Comparison of ENCODE assay signal across 11 cellular contexts in genomic region chr3:112084980-112085697, GRCh38. TPM values are rescaled to one million over a fixed set of nuclear protein-coding genes. Genes with fewer than 3 reads are reported as not detected.
DNase-seq lines count a peak whose midpoint lies in the region; ATAC-seq, FAIRE-seq and TF ChIP-seq lines count a peak whose summit lies in the region.
"Had no signal": no experiment of that assay in that cellular context is flagged by ENCODE, and none has a peak within 500 bp of the region (broad histone marks: within the 10 kb centered on the region; RNA-seq: fewer than 3 reads in every experiment).

No MANE protein-coding gene starts in this region.

- POLR2A ChIA-PET in naive thymus-derived CD8-positive, alpha-beta T cell (lab: Charles Lee) = interaction anchor here (0.6 kb wide), 1 partner anchor 13 kb away, joined by 3 read pairs; no protein-coding TSS in a partner anchor

- no peaks in the 10 kb centered on the region for H3K36me3 ChIP-seq in DOHH2 (ENCODE audit: control insufficient read depth, low read length)
- H3K36me3 ChIP-seq in HUES64 (ENCODE audit: insufficient read depth, low read length) = no peaks in the 10 kb centered on the region
- no peaks in the 10 kb centered on the region for H3K36me3 ChIP-seq in astrocyte (ENCODE audit: insufficient read depth, low read length)
- H3K36me3 ChIP-seq: SJCRH30 had no signal

- H3K4me1 Mint-ChIP-seq in astrocyte (ENCODE audit: low read depth, unreplicated experiment) = peaks cover 16% of the 10 kb centered on the region
- H3K4me1 Mint-ChIP-seq in naive thymus-derived CD8-positive, alpha-beta T cell = peaks cover 11 to 24% (median 15%) of the 10 kb centered on the region in 4 donors

- H3K4me1 ChIP-seq in DOHH2 (ENCODE audit: control insufficient read depth, low read length) (peaks cover 41% of the 10 kb centered on the region), HUES64 (ENCODE audit: insufficient read depth, low read length) (peaks cover 18% of the 10 kb centered on the region), astrocyte (ENCODE audit: insufficient read depth, low read length) (peaks cover 14% of the 10 kb centered on the region)

- H3K9me2 ChIP-seq in DOHH2 (replicated peaks; ENCODE audit: control insufficient read depth, low read length) = no peaks in the 10 kb centered on the region

- H3K27me3 ChIP-seq in DOHH2 (ENCODE audit: control insufficient read depth, low read length) (no peaks in the 10 kb centered on the region), HUES64 (ENCODE audit: insufficient read depth, low read length) (peaks cover 20% of the 10 kb centered on the region), astrocyte (ENCODE audit: insufficient read depth, low read length) (no peaks in the 10 kb centered on the region)
- H3K27me3 ChIP-seq: SJCRH30 had no signal

- H3K36me3 Mint-ChIP-seq in astrocyte (ENCODE audit: low read depth, unreplicated experiment) = peaks cover 6% of the 10 kb centered on the region
- H3K36me3 Mint-ChIP-seq in naive thymus-derived CD8-positive, alpha-beta T cell = no peaks in the 10 kb centered on the region

- H3K4me2 ChIP-seq in DOHH2 (ENCODE audit: low read length) (peak overlapping the region; percentile 92; the same call in 1 of the 2 replicates), astrocyte (ENCODE audit: low read length) (peak overlapping the region; percentile 85)

- no peak for FAIRE-seq in astrocyte (lab: Jason Lieb, UNC)
- FAIRE-seq: endometrium, islet of Langerhans had no signal

- H3K27ac Mint-ChIP-seq in astrocyte (ENCODE audit: unreplicated experiment) = peak overlapping the region; percentile 44
- peak overlapping the region in 6 of 10 donors; percentile 12 to 78 (median 42) for H3K27ac Mint-ChIP-seq in naive thymus-derived CD8-positive, alpha-beta T cell

- no peaks in the 10 kb centered on the region for H3K27me3 Mint-ChIP-seq in astrocyte (ENCODE audit: low read depth, unreplicated experiment)
- peaks cover 0 to 20% (median 9%) of the 10 kb centered on the region in 5 donors for H3K27me3 Mint-ChIP-seq in naive thymus-derived CD8-positive, alpha-beta T cell

- H3K4me3 Mint-ChIP-seq in astrocyte (ENCODE audit: unreplicated experiment) = peak overlapping the region; percentile 99
- H3K4me3 Mint-ChIP-seq in naive thymus-derived CD8-positive, alpha-beta T cell = peak overlapping the region; percentile 79 to 90 (median 85)

- H4K20me1 ChIP-seq in DOHH2 (ENCODE audit: control insufficient read depth, insufficient read depth, low read depth, low read length) = no peaks in the 10 kb centered on the region
- H4K20me1 ChIP-seq in astrocyte (ENCODE audit: insufficient read depth, low read length) = peaks cover 12% of the 10 kb centered on the region

- no peak overlapping the region for H2AFZ ChIP-seq in astrocyte (ENCODE audit: low read depth, low read length)

- H3K79me2 ChIP-seq in DOHH2 (ENCODE audit: control insufficient read depth, low read length) (peaks cover 23% of the 10 kb centered on the region), astrocyte (ENCODE audit: insufficient read depth, low read length) (peaks cover 30% of the 10 kb centered on the region)

- TF ChIP-seq CTCF in DOHH2 (IDR thresholded peaks at IDR 0.05; ENCODE audit: low read depth, low read length, poor library complexity, severe bottlenecking) (no peak), astrocyte (IDR thresholded peaks at IDR 0.05; ENCODE audit: insufficient read depth, low read depth, low read length) (no peak)

- H3K9me3 ChIP-seq in DOHH2 (ENCODE audit: control insufficient read depth, insufficient read depth, low read length) = no peaks in the 10 kb centered on the region
- no peaks in the 10 kb centered on the region for H3K9me3 ChIP-seq in HUES64 (ENCODE audit: insufficient read depth, low read depth, low read length)
- H3K9me3 ChIP-seq in astrocyte (ENCODE audit: insufficient read depth, low read depth, low read length) = no peaks in the 10 kb centered on the region
- H3K9me3 ChIP-seq: SJCRH30 had no signal

- DNase-seq in astrocyte (ENCODE audit: low read depth) (no peak), UCSD-AML1 (lab: John Stamatoyannopoulos, UW; ENCODE audit: unreplicated experiment) (no peak)
- no peak for DNase-seq in naive thymus-derived CD8-positive, alpha-beta T cell
- DNase-seq: SJCRH30; stimulated activated naive CD8-positive, alpha-beta T cell treated with anti-CD3 and anti-CD28 coated beads, Interleukin-15, Interleukin-2, amounts not matched to agents 100 U/mL and 50 U/mL, for 24 hours had no signal

- H3K27ac ChIP-seq in DOHH2 (ENCODE audit: low read depth, low read length) (no peak overlapping the region), HUES64 (ENCODE audit: low read depth, low read length) (no peak overlapping the region), astrocyte (ENCODE audit: low read depth, low read length) (no peak overlapping the region)
- H3K27ac ChIP-seq: SJCRH30 had no signal

- H3K4me3 ChIP-seq in DOHH2 (ENCODE audit: low read length) = no peak overlapping the region
- peak overlapping the region; percentile 80; the same call in 1 of the 2 replicates for H3K4me3 ChIP-seq in HUES64 (ENCODE audit: low read length)
- no peak overlapping the region for H3K4me3 ChIP-seq in astrocyte (ENCODE audit: insufficient read depth, low read depth, low read length)

- no peak for ATAC-seq in naive thymus-derived CD8-positive, alpha-beta T cell
- no peak for ATAC-seq in HG02678 (IDR thresholded peaks at IDR 0.05; ENCODE audit: unreplicated experiment)
- no peak for ATAC-seq in HG02852 (IDR thresholded peaks at IDR 0.05; ENCODE audit: unreplicated experiment)

- H3K9ac ChIP-seq in HUES64 (ENCODE audit: low read depth, low read length) = no peak overlapping the region
- peak overlapping the region; percentile 94 for H3K9ac ChIP-seq in astrocyte (ENCODE audit: low read length)

- peaks cover 9% of the 10 kb centered on the region; the same call in 1 of the 2 replicates for H3F3A ChIP-seq in DOHH2 (ENCODE audit: control insufficient read depth, insufficient read depth)

- WGBS in HUES64 = 65% methylated on average over 5 of the region's 7 CpGs

- no peaks in the 10 kb centered on the region for H3K9me3 Mint-ChIP-seq in astrocyte (ENCODE audit: unreplicated experiment)
- no peaks in the 10 kb centered on the region for H3K9me3 Mint-ChIP-seq in naive thymus-derived CD8-positive, alpha-beta T cell

RNA-seq across cellular contexts. Expression of gene C3orf52, which starts 1.1 kb away (rescaled TPM):
- 11.8 TPM for polyA plus RNA-seq in HUES64 (2013, experiment 1 of 2)
- 12.3 TPM for polyA plus RNA-seq in HUES64 (2013, experiment 2 of 2)
- total RNA-seq in astrocyte = 21.3 and 21.9 TPM in 2 replicates
- under 1 TPM; 0.94 to 0.96 TPM for total RNA-seq in naive thymus-derived CD8-positive, alpha-beta T cell
- polyA plus RNA-seq in naive thymus-derived CD8-positive, alpha-beta T cell = under 1 TPM; 0.54 to 0.96 (median 0.64) TPM

RNA-seq across cellular contexts. Expression of gene GCSAM, which starts 47.9 kb away (rescaled TPM):
- polyA plus RNA-seq in HUES64 (2013, experiment 1 of 2) = not detected
- not detected for polyA plus RNA-seq in HUES64 (2013, experiment 2 of 2)
- not detected in 2 replicates for total RNA-seq in astrocyte
- total RNA-seq in naive thymus-derived CD8-positive, alpha-beta T cell = 10 to 100 TPM; 15.1 TPM
- polyA plus RNA-seq in naive thymus-derived CD8-positive, alpha-beta T cell = 10 to 100 TPM; 18.1 to 25.3 (median 22.0) TPM
- total RNA-seq: SJCRH30 had no signal

RNA-seq across cellular contexts. Expression of gene TMPRSS7, which starts 50.6 kb away (rescaled TPM):
- polyA plus RNA-seq in HUES64 (2013, experiment 1 of 2) = not detected
- polyA plus RNA-seq in HUES64 (2013, experiment 2 of 2) = not detected
- not detected in 2 replicates for total RNA-seq in astrocyte
- not detected for total RNA-seq in naive thymus-derived CD8-positive, alpha-beta T cell
- under 1 TPM in 2 of 3 donors, not detected in 1; 0.08 to 0.12 TPM for polyA plus RNA-seq in naive thymus-derived CD8-positive, alpha-beta T cell
- total RNA-seq: SJCRH30 had no signal

Comparison
In these comparisons a context has a peak if more than half of its experiments do, and no peak if none do; other contexts are left out.
1. RNA of gene C3orf52, which starts 1.1 kb away (total RNA-seq): 21.3 to 21.9 TPM in astrocyte; 0.94 to 0.96 TPM in naive thymus-derived CD8-positive, alpha-beta T cell; every median in the first group is over 10 times any median in the second.
2. RNA of gene GCSAM, which starts 47.9 kb away (total RNA-seq): 15.1 TPM in naive thymus-derived CD8-positive, alpha-beta T cell; not detected in astrocyte; every median in the first group is over 10 times any median in the second.